In the genomic region with DNA sequence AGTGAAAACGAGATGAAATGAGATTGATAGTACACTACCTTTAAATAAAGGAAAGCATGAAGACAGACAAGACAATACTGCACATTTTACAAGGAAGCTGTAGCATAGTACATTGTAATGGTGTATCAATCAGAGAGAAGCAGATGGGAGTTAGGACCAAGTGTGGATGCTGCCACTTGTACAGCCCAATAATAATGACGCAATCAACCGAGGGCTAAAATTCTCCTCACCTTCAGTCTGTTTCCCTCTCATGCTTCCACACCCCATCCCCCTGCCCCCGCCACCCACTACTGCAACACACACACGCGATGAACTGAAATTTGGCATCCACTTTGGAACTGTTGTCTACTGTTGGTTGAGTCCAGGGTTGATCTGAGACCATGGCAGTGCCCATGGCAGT, we compare ENCODE assay signal across 28 cellular contexts. TPM values are rescaled to one million over a fixed set of nuclear protein-coding genes. Genes with fewer than 3 reads are reported as not detected.
DNase-seq lines count a peak whose midpoint lies in the region; ATAC-seq, FAIRE-seq and TF ChIP-seq lines count a peak whose summit lies in the region.
"Had no signal": no experiment of that assay in that cellular context is flagged by ENCODE, and none has a peak within 500 bp of the region (broad histone marks: within the 10 kb centered on the region; RNA-seq: fewer than 3 reads in every experiment).

No MANE protein-coding gene starts in this region.

- H3K27me3 Mint-ChIP-seq in mesothelial cell of epicardium (ENCODE audit: low read depth): no peaks in the 10 kb centered on the region
- H3K27me3 Mint-ChIP-seq: CD4-positive, alpha-beta memory T cell; CD4-positive, CD25-positive, alpha-beta regulatory T cell; CD8-positive, alpha-beta memory T cell had no signal

- H3K27ac ChIP-seq in left ventricle myocardium inferior (replicated peaks): no peak overlapping the region
- no peak overlapping the region for H3K27ac ChIP-seq in HepG2 (ENCODE audit: extremely low read length, insufficient read depth, low read length)
- H3K27ac ChIP-seq in right lobe of liver: no peak overlapping the region
- H3K27ac ChIP-seq in VCaP: peak overlapping the region; percentile 59
- H3K27ac ChIP-seq: BLaER1 had no signal

- H3K9me3 Mint-ChIP-seq in mesothelial cell of epicardium: peaks cover 14% of the 10 kb centered on the region

- TF ChIP-seq POLR2A in HepG2 (IDR thresholded peaks at IDR 0.05; ENCODE audit: insufficient read depth in 1 of 2, low read depth in 2 of 2, low read length in 2 of 2) (no peak), right lobe of liver (IDR thresholded peaks at IDR 0.05) (no peak)

- no TSS peak for BruUV-seq in HepG2 (replicated peaks; lab: Mats Ljungman, UMichigan)

- H3K4me3 Mint-ChIP-seq in mesothelial cell of epicardium: no peak overlapping the region
- H3K4me3 Mint-ChIP-seq: CD14-positive monocyte; CD4-positive, alpha-beta memory T cell; CD4-positive, CD25-positive, alpha-beta regulatory T cell; CD8-positive, alpha-beta memory T cell had no signal

- peak overlapping the region; percentile 47 for H3K27ac Mint-ChIP-seq in mesothelial cell of epicardium
- H3K27ac Mint-ChIP-seq: CD14-positive monocyte; CD4-positive, alpha-beta memory T cell; CD4-positive, CD25-positive, alpha-beta regulatory T cell; CD8-positive, alpha-beta memory T cell had no signal

- peaks cover 15% of the 10 kb centered on the region for H3K4me1 ChIP-seq in left ventricle myocardium inferior
- no peaks in the 10 kb centered on the region for H3K4me1 ChIP-seq in HepG2 (ENCODE audit: insufficient read depth, low read length)
- H3K4me1 ChIP-seq in right lobe of liver: no peaks in the 10 kb centered on the region
- H3K4me1 ChIP-seq: BLaER1 had no signal

- peaks cover 10% of the 10 kb centered on the region for H3K36me3 Mint-ChIP-seq in mesothelial cell of epicardium
- H3K36me3 Mint-ChIP-seq: CD14-positive monocyte; CD4-positive, alpha-beta memory T cell; CD4-positive, CD25-positive, alpha-beta regulatory T cell; CD8-positive, alpha-beta memory T cell had no signal

- no peak for TF ChIP-seq RAD21 in HepG2 (CRISPR knock-in tag; IDR thresholded peaks at IDR 0.05)

- H3K4me1 Mint-ChIP-seq in mesothelial cell of epicardium: peaks cover 22% of the 10 kb centered on the region
- H3K4me1 Mint-ChIP-seq: CD14-positive monocyte; CD4-positive, alpha-beta memory T cell; CD4-positive, CD25-positive, alpha-beta regulatory T cell; CD8-positive, alpha-beta memory T cell had no signal

- no peaks in the 10 kb centered on the region for H3K36me3 ChIP-seq in left ventricle myocardium inferior
- no peaks in the 10 kb centered on the region for H3K36me3 ChIP-seq in HepG2 (replicated peaks in 1 of 2; ENCODE audit: control insufficient read depth in 1 of 2, insufficient read depth in 2 of 2, low read length in 2 of 2)
- no peaks in the 10 kb centered on the region for H3K36me3 ChIP-seq in right lobe of liver
- H3K36me3 ChIP-seq: BE2C, BLaER1 had no signal

- H3K4me2 ChIP-seq in HepG2 (ENCODE audit: low read depth, low read length): no peak overlapping the region
- H3K4me2 ChIP-seq: BLaER1 had no signal

- 33% methylated on average over 6 of the region's 6 CpGs for WGBS in HepG2 (ENCODE audit: low lambda C conversion rate)
- 61% methylated on average over 6 of the region's 6 CpGs for WGBS in right lobe of liver (ENCODE audit: insufficient coverage, low coverage, low lambda C conversion rate, missing lambda C conversion rate)

- CTCF ChIA-PET in HepG2 (lab: Yijun Ruan, JAX; ENCODE audit: low intra/inter-chr PET ratio, low total read pairs): no interaction called here

- H2AFZ ChIP-seq in HepG2 (ENCODE audit: low read length): no peak overlapping the region

- ATAC-seq in Right ventricle myocardium superior (ENCODE audit: poor library complexity): peak; percentile 31
- ATAC-seq in HepG2: no peak
- ATAC-seq in right lobe of liver: no peak

- POLR2A ChIA-PET in HepG2 (lab: Yijun Ruan, JAX): no interaction called here

- no peak for FAIRE-seq in HepG2 (lab: Jason Lieb, UNC)
- FAIRE-seq: A204.1, D721Med, G401.6, GM12891, GM19239 had no signal

- no peaks in the 10 kb centered on the region for H3K27me3 ChIP-seq in left ventricle myocardium inferior (ENCODE audit: low read depth)
- H3K27me3 ChIP-seq in HepG2 (ENCODE audit: control insufficient read depth in 1 of 2, insufficient read depth in 2 of 2, low read length in 2 of 2): no peaks in the 10 kb centered on the region
- no peaks in the 10 kb centered on the region for H3K27me3 ChIP-seq in right lobe of liver
- H3K27me3 ChIP-seq: BE2C, BLaER1 had no signal

- DNase-seq in Right ventricle myocardium superior (no peak), left ventricle myocardium inferior (no peak), HepG2 (ENCODE audit: low spot score) (no peak), right lobe of liver (no peak), mesothelial cell of epicardium (ENCODE audit: low spot score in 2 of 2, unreplicated experiment in 2 of 2) (no peak), COLO668 (lab: John Stamatoyannopoulos, UW; ENCODE audit: unreplicated experiment) (no peak), NCI-H2196 (lab: John Stamatoyannopoulos, UW; ENCODE audit: unreplicated experiment) (no peak)
- DNase-seq: 8988T; ACHN; BE2C; C1 segment of cervical spinal cord; Caco-2; Calu3; CD4-positive, alpha-beta memory T cell; CD4-positive, CD25-positive, alpha-beta regulatory T cell; CD8-positive, alpha-beta memory T cell; DMS79 treated with DMSO at 0.1 percent for 48 hours; GF-D8 had no signal

- no peak overlapping the region for H3K9ac ChIP-seq in HepG2 (ENCODE audit: insufficient read depth, low read depth, low read length)
- H3K9ac ChIP-seq: BLaER1 had no signal

- H3K4me3 ChIP-seq in left ventricle myocardium inferior (no peak overlapping the region), HepG2 (replicated peaks in 1 of 3; ENCODE audit: insufficient read depth in 1 of 3, low read depth in 2 of 3, low read length in 3 of 3) (no peak overlapping the region), right lobe of liver (no peak overlapping the region)
- H3K4me3 ChIP-seq: BLaER1 had no signal

- no peaks in the 10 kb centered on the region for H3K79me2 ChIP-seq in HepG2 (ENCODE audit: insufficient read depth, low read length)

- H3K9me3 ChIP-seq in left ventricle myocardium inferior (replicated peaks) (no peaks in the 10 kb centered on the region), HepG2 (ENCODE audit: low read length) (peaks cover 57% of the 10 kb centered on the region), right lobe of liver (no peaks in the 10 kb centered on the region)
- H3K9me3 ChIP-seq: BE2C, BLaER1, Caco-2 had no signal

- in situ Hi-C loops in HepG2 (cut with HindIII; ENCODE audit: extremely low pct_ligation_motif_present, low pct_unique_long_range_greater_than_20kb): no loop called here

- intact Hi-C loops in Right ventricle myocardium superior (cut with DNase I) (no loop called here), left ventricle myocardium inferior (cut with micrococcal nuclease) (no loop called here), HepG2 (cut with micrococcal nuclease; ENCODE audit: unreplicated experiment) (no loop called here), right lobe of liver (cut with DNase I) (no loop called here)

- TF ChIP-seq EP300 in HepG2 (IDR thresholded peaks at IDR 0.05; ENCODE audit: low read depth in 2 of 2, low read length in 2 of 2): no peak
- no peak for TF ChIP-seq EP300 in HepG2 (CRISPR knock-in tag; IDR thresholded peaks at IDR 0.05; ENCODE audit: borderline replicate concordance)

- no peaks in the 10 kb centered on the region for H4K20me1 ChIP-seq in HepG2 (ENCODE audit: insufficient read depth, low read length)
- H4K20me1 ChIP-seq: BLaER1 had no signal

- TF ChIP-seq CTCF in left ventricle myocardium inferior (IDR thresholded peaks at IDR 0.05; ENCODE audit: borderline replicate concordance) (no peak), HepG2 (CRISPR knock-in tag; IDR thresholded peaks at IDR 0.05) (no peak), right lobe of liver (IDR thresholded peaks at IDR 0.05) (no peak), VCaP (conservative IDR thresholded peaks at IDR 0.05) (no peak), mesothelial cell of epicardium (IDR thresholded peaks at IDR 0.05; ENCODE audit: unreplicated experiment) (no peak)

TF ChIP-seq in HepG2, 621 proteins besides CTCF, POLR2A, EP300 and RAD21:
- TF ChIP-seq CEBPB (IDR thresholded peaks at IDR 0.05; ENCODE audit: borderline replicate concordance, low read depth, low read length) (peak; percentile 58; the same call in 1 of the 2 replicates), JUN (CRISPR knock-in tag; IDR thresholded peaks at IDR 0.05) (no peak), ATF7 (IDR thresholded peaks at IDR 0.05) (peak; percentile 21; the same call in 1 of the 2 replicates), ATF7 (CRISPR knock-in tag; IDR thresholded peaks at IDR 0.05) (no peak)

RNA-seq across cellular contexts. Expression of gene HDGFL1, which starts 12.4 kb away (rescaled TPM):
- total RNA-seq in Right ventricle myocardium superior (not detected), left ventricle myocardium inferior (not detected), HepG2 (2016; rRNA removed; fragmentation: Illumina TruSeq; extraction: Trizol) (not detected in 2 replicates), right lobe of liver (not detected), mesothelial cell of epicardium (0.09 to 0.14 TPM (median 0.11 TPM) in 3 replicates)
- not detected in 2 replicates for total RNA-seq in HepG2 (2016; cell fraction: cytosol; rRNA removed; fragmentation: Illumina TruSeq; extraction: Trizol; ENCODE audit: low read depth)
- not detected in 2 replicates for total RNA-seq in HepG2 (2016; cell fraction: insoluble cytoplasmic fraction; rRNA removed; fragmentation: Illumina TruSeq; extraction: Trizol)
- total RNA-seq in HepG2 (2016; cell fraction: membrane; rRNA removed; fragmentation: Illumina TruSeq; extraction: Trizol): not detected in 2 replicates
- not detected in 2 replicates for total RNA-seq in HepG2 (2016; cell fraction: nucleus; rRNA removed; fragmentation: Illumina TruSeq; extraction: Trizol)
- polyA plus RNA-seq in HepG2 (2011; rRNA removed): not detected in 2 replicates
- not detected in 2 replicates for polyA plus RNA-seq in HepG2 (2011; cell fraction: cytosol; rRNA removed)
- polyA plus RNA-seq in HepG2 (2011; cell fraction: nucleus; rRNA removed): not detected in 2 replicates
- polyA plus RNA-seq in HepG2 (2012): not detected in 2 replicates
- not detected in 2 replicates for polyA plus RNA-seq in HepG2 (2016; cell fraction: cytosol; fragmentation: Illumina TruSeq; extraction: Trizol; ENCODE audit: low read depth)
- polyA plus RNA-seq in HepG2 (2016; cell fraction: insoluble cytoplasmic fraction; fragmentation: Illumina TruSeq; extraction: Trizol; ENCODE audit: low read depth): not detected in 2 replicates
- polyA plus RNA-seq in HepG2 (2016; cell fraction: membrane; fragmentation: Illumina TruSeq; extraction: Trizol; ENCODE audit: low read depth): not detected in 2 replicates
- polyA plus RNA-seq in HepG2 (2016; cell fraction: nucleus; fragmentation: Illumina TruSeq; extraction: Trizol; ENCODE audit: insufficient read depth, low read depth): not detected in 2 replicates
- polyA minus RNA-seq in HepG2 (2011; rRNA and poly(A)+ RNA removed; ENCODE audit: low replicate concordance): not detected in 2 replicates
- polyA minus RNA-seq in HepG2 (2011; cell fraction: cytosol; rRNA and poly(A)+ RNA removed): not detected in 2 replicates
- polyA minus RNA-seq in HepG2 (2011; cell fraction: nucleus; rRNA and poly(A)+ RNA removed): not detected in 2 replicates
- total RNA-seq: A673; Caco-2; Calu3; CD4-positive, alpha-beta memory T cell; CD4-positive, CD25-positive, alpha-beta regulatory T cell; CD8-positive, alpha-beta memory T cell had no signal
- polyA plus RNA-seq: AG04450; CD14-positive monocyte; CD4-positive, alpha-beta memory T cell; CD4-positive, CD25-positive, alpha-beta regulatory T cell; CD8-positive, alpha-beta memory T cell had no signal
